ENCODE assay signal across 2 cellular contexts in the genomic region with DNA sequence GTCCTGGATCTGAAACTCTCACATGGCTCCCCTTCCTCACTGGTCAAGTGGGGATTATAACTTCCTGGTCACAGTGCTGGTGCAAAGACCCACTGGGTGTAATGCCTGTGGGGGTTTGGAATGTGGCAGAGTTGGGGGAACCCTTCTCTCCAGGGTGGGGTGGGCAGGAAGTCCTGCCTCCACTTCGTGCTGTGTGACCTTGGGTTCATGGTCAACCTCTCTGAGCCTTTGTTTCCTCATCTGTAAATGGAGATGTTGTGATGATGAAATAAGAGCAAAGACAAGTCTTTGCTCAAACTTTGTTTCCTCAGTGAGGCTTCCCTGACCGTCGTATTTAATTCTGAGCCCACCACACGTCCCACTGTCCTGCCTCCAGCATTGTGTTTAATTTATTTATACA.
TF ChIP-seq lines count a peak whose summit lies in the region.

No MANE protein-coding gene starts in this region.

TF ChIP-seq in SK-N-SH, 30 proteins besides CTCF, POLR2A, EP300 and RAD21 (continued from another document):
- TF ChIP-seq, protein P1, sequence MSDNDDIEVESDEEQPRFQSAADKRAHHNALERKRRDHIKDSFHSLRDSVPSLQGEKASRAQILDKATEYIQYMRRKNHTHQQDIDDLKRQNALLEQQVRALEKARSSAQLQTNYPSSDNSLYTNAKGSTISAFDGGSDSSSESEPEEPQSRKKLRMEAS (IDR thresholded peaks at IDR 0.05; ENCODE audit: low read depth), result no peak
- TF ChIP-seq RXRA (IDR thresholded peaks at IDR 0.05; ENCODE audit: borderline replicate concordance, low read depth) (no peak), NRF1 (IDR thresholded peaks at IDR 0.05; ENCODE audit: low read depth, low read length) (no peak), NFIC (IDR thresholded peaks at IDR 0.05; ENCODE audit: borderline replicate concordance) (no peak), SIN3A (IDR thresholded peaks at IDR 0.05; ENCODE audit: borderline replicate concordance, low read depth, low read length) (no peak), GABPA (IDR thresholded peaks at IDR 0.05; ENCODE audit: low read depth) (no peak), RFX5 (IDR thresholded peaks at IDR 0.05; ENCODE audit: low read length) (no peak), TEAD4 (IDR thresholded peaks at IDR 0.05; ENCODE audit: borderline replicate concordance, insufficient read depth) (no peak), USF1 (IDR thresholded peaks at IDR 0.05; ENCODE audit: borderline replicate concordance, low read depth) (no peak), MXI1 (IDR thresholded peaks at IDR 0.05; ENCODE audit: low read depth, low read length) (no peak), MEF2A (IDR thresholded peaks at IDR 0.05; ENCODE audit: borderline replicate concordance, low read depth) (no peak), CHD2 (IDR thresholded peaks at IDR 0.05; ENCODE audit: low read length, partially characterized antibody) (no peak), JUND (IDR thresholded peaks at IDR 0.05) (no peak), EZH2phosphoT487 (IDR thresholded peaks at IDR 0.05; ENCODE audit: borderline replicate concordance, low read depth) (no peak)

TF ChIP-seq in SK-N-SH treated with all-trans-retinoic acid at 6 μM for 48 hours, 23 proteins besides CTCF, POLR2A, EP300 and RAD21 (continued from another document):
- TF ChIP-seq CSRNP3 (CRISPR knock-in tag; IDR thresholded peaks at IDR 0.05) (no peak), CSDC2 (CRISPR knock-in tag; IDR thresholded peaks at IDR 0.05) (no peak)
